In genomic region chr3:170421147-170421641, GRCh38 we compare ENCODE assay signal across 11 cellular contexts. TPM values are rescaled to one million over a fixed set of nuclear protein-coding genes. Genes with fewer than 3 reads are reported as not detected.
DNase-seq lines count a peak whose midpoint lies in the region; ATAC-seq and TF ChIP-seq lines count a peak whose summit lies in the region.
"Had no signal": no experiment of that assay in that cellular context is flagged by ENCODE, and none has a peak within 500 bp of the region (broad histone marks: within the 10 kb centered on the region; RNA-seq: fewer than 3 reads in every experiment).

No MANE protein-coding gene starts in this region.

- H3K4me3 Mint-ChIP-seq in stimulated activated naive B cell treated with anti-CD40 and anti-IgM and Interleukin-4, amounts not matched to agents 10 μg/mL and 1 μg/mL and 100 μg/mL, for 72 hours, result no peak overlapping the region
- H3K4me3 Mint-ChIP-seq in endothelial cell (ENCODE audit: unreplicated experiment), result no peak overlapping the region

- DNase-seq in HCEC 1CT (peak; percentile 11), choroid plexus epithelial cell (ENCODE audit: low read depth) (peak; percentile 63), NCI-H146 treated with DMSO at 0.1 percent for 48 hours (lab: John Stamatoyannopoulos, UW; ENCODE audit: unreplicated experiment) (no peak), endothelial cell (ENCODE audit: low spot score) (no peak), NCI-H2227 (lab: John Stamatoyannopoulos, UW; ENCODE audit: unreplicated experiment) (no peak)
- no peak for DNase-seq in stimulated activated naive B cell treated with anti-CD40 and anti-IgM and Interleukin-4, amounts not matched to agents 10 μg/mL and 1 μg/mL and 100 μg/mL, for 72 hours
- DNase-seq: stimulated activated CD4-positive, alpha-beta T cell treated with anti-CD3 and anti-CD28 coated beads, Interleukin-2, amount 100 ng/mL, for 24 hours; WERI-Rb-1 had no signal

- H3K27me3 Mint-ChIP-seq in stimulated activated naive B cell treated with anti-CD40 and anti-IgM and Interleukin-4, amounts not matched to agents 10 μg/mL and 1 μg/mL and 100 μg/mL, for 72 hours, result peaks cover 27 to 61% of the 10 kb centered on the region in 2 donors
- H3K27me3 Mint-ChIP-seq in endothelial cell (ENCODE audit: unreplicated experiment), result peaks cover 9% of the 10 kb centered on the region

- peak overlapping the region; percentile 74 for H3K27ac ChIP-seq in layer of hippocampus (ENCODE audit: low read depth, low read length)
- H3K27ac ChIP-seq: WERI-Rb-1 had no signal

- peaks cover 0 to 13% of the 10 kb centered on the region in 2 donors for H3K36me3 Mint-ChIP-seq in stimulated activated naive B cell treated with anti-CD40 and anti-IgM and Interleukin-4, amounts not matched to agents 10 μg/mL and 1 μg/mL and 100 μg/mL, for 72 hours
- H3K36me3 Mint-ChIP-seq in endothelial cell (ENCODE audit: low read depth, unreplicated experiment), result peaks cover 3% of the 10 kb centered on the region

- no peak for TF ChIP-seq CTCF in choroid plexus epithelial cell (conservative IDR thresholded peaks at IDR 0.05; ENCODE audit: low read depth, low read length)
- TF ChIP-seq CTCF in endothelial cell (IDR thresholded peaks at IDR 0.05; ENCODE audit: unreplicated experiment), result no peak

- peak; percentile 12 to 31 for ATAC-seq in stimulated activated naive B cell treated with anti-CD40 and anti-IgM and Interleukin-4, amounts not matched to agents 10 μg/mL and 1 μg/mL and 100 μg/mL, for 72 hours (replicated peaks)
- ATAC-seq in HG02884 (IDR thresholded peaks at IDR 0.05; ENCODE audit: unreplicated experiment), result no peak

- peaks cover 20 to 43% of the 10 kb centered on the region in 2 donors for H3K4me1 Mint-ChIP-seq in stimulated activated naive B cell treated with anti-CD40 and anti-IgM and Interleukin-4, amounts not matched to agents 10 μg/mL and 1 μg/mL and 100 μg/mL, for 72 hours
- peaks cover 13% of the 10 kb centered on the region for H3K4me1 Mint-ChIP-seq in endothelial cell (ENCODE audit: unreplicated experiment)

- H3K27ac Mint-ChIP-seq in stimulated activated naive B cell treated with anti-CD40 and anti-IgM and Interleukin-4, amounts not matched to agents 10 μg/mL and 1 μg/mL and 100 μg/mL, for 72 hours, result peak overlapping the region; percentile 20
- H3K27ac Mint-ChIP-seq in endothelial cell (ENCODE audit: unreplicated experiment), result no peak overlapping the region
- H3K27ac Mint-ChIP-seq: memory B cell had no signal

- H3K27me3 ChIP-seq in layer of hippocampus (ENCODE audit: control insufficient read depth, insufficient read depth, low read length), result no peaks in the 10 kb centered on the region

- no peaks in the 10 kb centered on the region for H3K9me3 Mint-ChIP-seq in stimulated activated naive B cell treated with anti-CD40 and anti-IgM and Interleukin-4, amounts not matched to agents 10 μg/mL and 1 μg/mL and 100 μg/mL, for 72 hours
- H3K9me3 Mint-ChIP-seq in endothelial cell (ENCODE audit: unreplicated experiment), result no peaks in the 10 kb centered on the region
- H3K9me3 Mint-ChIP-seq: memory B cell had no signal

- H3K4me3 ChIP-seq in choroid plexus epithelial cell (ENCODE audit: low read depth, low read length), result peak overlapping the region; percentile 81

RNA-seq across cellular contexts. Expression of gene CLDN11, which starts 2.5 kb away (rescaled TPM):
- total RNA-seq in endothelial cell (ENCODE audit: unreplicated experiment), result 1.8 TPM

Comparison
In these comparisons a context has a peak if more than half of its experiments do, and no peak if none do; other contexts are left out.
1. DNase-seq: peak in HCEC 1CT (single experiment) and choroid plexus epithelial cell (single experiment); none in stimulated activated naive B cell treated with anti-CD40 and anti-IgM and Interleukin-4, amounts not matched to agents 10 μg/mL and 1 μg/mL and 100 μg/mL, for 72 hours (single experiment), NCI-H146 treated with DMSO at 0.1 percent for 48 hours (single experiment), endothelial cell (single experiment) and NCI-H2227 (single experiment).